28 cellular contexts compared by ENCODE assay signal in the genomic region with DNA sequence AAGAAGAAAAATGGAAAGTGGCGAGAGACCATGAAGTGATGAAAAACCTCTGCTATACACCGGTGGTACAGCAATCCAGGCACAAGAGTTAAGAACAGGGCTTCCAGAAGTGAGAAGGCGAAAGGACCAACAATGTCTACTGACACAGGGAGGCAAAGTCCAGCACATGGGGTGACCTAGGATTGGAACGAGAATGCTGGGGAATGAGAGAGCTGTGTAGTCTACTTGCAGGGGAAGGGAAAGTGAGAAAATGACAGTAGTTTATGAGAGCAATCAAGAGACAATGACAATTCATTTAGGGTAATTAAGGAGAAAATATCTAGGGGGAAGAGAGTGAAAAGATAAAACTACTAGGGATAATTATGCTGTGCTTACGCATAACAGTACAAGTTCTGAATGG.
"Had no signal": no experiment of that assay in that cellular context is flagged by ENCODE, and none has a peak within 500 bp of the region (broad histone marks: within the 10 kb centered on the region; RNA-seq: fewer than 3 reads in every experiment).

No MANE protein-coding gene starts in this region.

- ATAC-seq: effector memory CD8-positive, alpha-beta T cell; esophagus mucosa; foreskin keratinocyte; gastroesophageal sphincter; left colon; left lung; lower lobe of right lung; naive thymus-derived CD8-positive, alpha-beta T cell had no signal

- H3K27me3 Mint-ChIP-seq: dendritic cell treated with granulocyte-macrophage colony-stimulating factor and Interleukin-4, amounts not matched to agents 40 ng/mL and 50 ng/mL, for 4 days; effector memory CD8-positive, alpha-beta T cell; memory B cell; naive B cell; naive thymus-derived CD8-positive, alpha-beta T cell had no signal

- H3K36me3 ChIP-seq: colonic mucosa had no signal

- H3K4me1 Mint-ChIP-seq: immature natural killer cell; memory B cell; naive B cell; naive thymus-derived CD8-positive, alpha-beta T cell had no signal

- H3K9me3 ChIP-seq: colonic mucosa, esophagus squamous epithelium, gastroesophageal sphincter, heart left ventricle, left lung, lower lobe of right lung had no signal

- H3K4me1 ChIP-seq: colonic mucosa, esophagus squamous epithelium, foreskin keratinocyte, gastroesophageal sphincter, heart left ventricle, left lung, lower lobe of right lung had no signal

- H3K4me3 Mint-ChIP-seq: dendritic cell treated with granulocyte-macrophage colony-stimulating factor and Interleukin-4, amounts not matched to agents 40 ng/mL and 50 ng/mL, for 4 days; effector memory CD8-positive, alpha-beta T cell; endodermal cell; immature natural killer cell; memory B cell; naive thymus-derived CD8-positive, alpha-beta T cell had no signal

- H3K9me3 Mint-ChIP-seq: dendritic cell treated with granulocyte-macrophage colony-stimulating factor and Interleukin-4, amounts not matched to agents 40 ng/mL and 50 ng/mL, for 4 days; effector memory CD8-positive, alpha-beta T cell; endodermal cell; immature natural killer cell; memory B cell; naive B cell; naive thymus-derived CD8-positive, alpha-beta T cell had no signal

- H3K4me3 ChIP-seq: colonic mucosa, esophagus squamous epithelium, gastroesophageal sphincter, heart left ventricle, hepatocyte, left lung, lower lobe of right lung had no signal

- H3K27me3 ChIP-seq: colonic mucosa, esophagus squamous epithelium, foreskin keratinocyte, gastroesophageal sphincter, heart left ventricle, hepatocyte, left lung had no signal

- DNase-seq: colonic mucosa; cortex of kidney; effector CD8-positive, alpha-beta T cell; effector memory CD8-positive, alpha-beta T cell; endodermal cell; erythroblast; esophagus squamous epithelium; foreskin keratinocyte; heart left ventricle; hypothalamus; immature natural killer cell; islet precursor cell; kidney; kidney glomerular epithelial cell; left colon; left lung; left ventricle myocardium superior; lower lobe of right lung; mesendoderm; midbrain; naive B cell; naive thymus-derived CD8-positive, alpha-beta T cell had no signal

- H3K27ac ChIP-seq: colonic mucosa, epithelial cell of prostate, esophagus squamous epithelium, foreskin keratinocyte, gastroesophageal sphincter, heart left ventricle, hepatocyte, left lung, lower lobe of right lung had no signal

- H3K27ac Mint-ChIP-seq: dendritic cell treated with granulocyte-macrophage colony-stimulating factor and Interleukin-4, amounts not matched to agents 40 ng/mL and 50 ng/mL, for 4 days; effector memory CD8-positive, alpha-beta T cell; endodermal cell; immature natural killer cell; memory B cell had no signal
